In the genomic region with DNA sequence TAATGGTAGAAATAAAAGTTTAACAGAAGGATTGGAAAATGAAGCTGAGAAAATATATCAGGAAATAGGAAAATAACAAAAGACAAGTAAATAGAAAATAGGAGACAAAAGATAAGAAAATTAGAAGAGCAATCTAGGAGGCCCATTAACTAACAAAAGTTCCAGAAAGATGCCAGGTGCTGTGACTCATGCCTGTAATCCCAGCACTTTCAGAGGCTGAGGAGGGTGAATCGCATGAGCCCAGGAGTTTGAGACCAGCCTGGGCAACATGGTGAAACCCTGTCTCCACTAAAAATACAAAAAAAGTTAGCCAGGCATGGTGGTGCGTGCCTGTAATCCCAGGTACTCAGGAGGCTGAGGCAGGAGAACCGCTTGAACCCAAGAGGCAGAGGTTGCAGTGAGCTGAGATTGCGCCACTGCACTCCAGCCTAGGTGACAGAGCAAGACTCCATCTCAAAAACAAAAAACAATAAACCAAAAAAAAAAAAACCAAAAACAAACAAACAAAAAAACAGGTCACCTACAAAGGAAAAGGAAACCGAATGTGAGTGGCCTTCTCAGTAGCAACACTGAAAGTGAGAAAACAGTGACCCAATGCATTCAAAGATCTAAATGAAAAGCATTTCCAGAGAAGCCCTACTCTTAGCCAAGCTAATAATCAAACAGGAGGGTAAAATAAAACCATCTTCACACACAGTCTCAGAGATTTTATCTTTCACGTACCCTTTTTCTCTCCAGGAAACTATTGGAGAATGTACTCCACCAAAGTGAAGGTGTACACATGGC, we compare ENCODE assay signal across 7 cellular contexts. TPM values are rescaled to one million over a fixed set of nuclear protein-coding genes. Genes with fewer than 3 reads are reported as not detected.
A peak's percentile ranks its signal among the peaks of the same experiment; 100 is the strongest.
DNase-seq lines count a peak whose midpoint lies in the region; ATAC-seq and TF ChIP-seq lines count a peak whose summit lies in the region.
"Not testable (repeated sequence)": the region's sequence is repeated elsewhere in the genome, so short reads cannot be mapped to it uniquely, and the experiment has no call there.

No MANE protein-coding gene starts in this region.

- not testable (repeated sequence) for H3K27ac ChIP-seq in GM23338 (ENCODE audit: low read depth)

- not testable (repeated sequence) for H3K4me3 Mint-ChIP-seq in GM23338; T-helper 2 cell treated with Interferon-gamma antibody and Interleukin-4, amounts not matched to agents 5 μg/mL and 100 μg/mL, for 36 hours

- H3K36me3 ChIP-seq in GM23338 (ENCODE audit: insufficient read depth) = not testable (repeated sequence)

- not testable (repeated sequence) for TF ChIP-seq CTCF in GM23338 (conservative IDR thresholded peaks at IDR 0.05; ENCODE audit: low read depth in 2 of 2); fibroblast of mammary gland (conservative IDR thresholded peaks at IDR 0.05; ENCODE audit: control insufficient read depth, insufficient read depth, low read depth, low read length)

- not testable (repeated sequence) for H4K20me1 ChIP-seq in GM23338 (replicated peaks; ENCODE audit: insufficient read depth)

- peaks cover 13% of the 10 kb centered on the region for H3K27me3 Mint-ChIP-seq in GM23338 (ENCODE audit: insufficient read depth, low read depth, poor library complexity)
- H3K27me3 Mint-ChIP-seq in T-helper 2 cell treated with Interferon-gamma antibody and Interleukin-4, amounts not matched to agents 5 μg/mL and 100 μg/mL, for 36 hours (ENCODE audit: low read depth) = not testable (repeated sequence)

- H3K36me3 Mint-ChIP-seq in GM23338 (ENCODE audit: low read depth); T-helper 2 cell treated with Interferon-gamma antibody and Interleukin-4, amounts not matched to agents 5 μg/mL and 100 μg/mL, for 36 hours (ENCODE audit: low read depth): not testable (repeated sequence)

- ATAC-seq in GM18517 (IDR thresholded peaks at IDR 0.05; ENCODE audit: unreplicated experiment) (peak; percentile 60), GM19452 (IDR thresholded peaks at IDR 0.05; ENCODE audit: unreplicated experiment) (peak; percentile 50), HG03064 (IDR thresholded peaks at IDR 0.05; ENCODE audit: low read depth, unreplicated experiment) (peak; percentile 77)
- not testable (repeated sequence) for ATAC-seq in GM23338

- not testable (repeated sequence) for H3K4me3 ChIP-seq in GM23338; fibroblast of mammary gland (ENCODE audit: control insufficient read depth, low read depth, low read length)

- DNase-seq in GM23338 (ENCODE audit: low spot score); T-helper 2 cell treated with Interferon-gamma antibody and Interleukin-4, amounts not matched to agents 5 μg/mL and 100 μg/mL, for 36 hours (ENCODE audit: low spot score): not testable (repeated sequence)
- DNase-seq in HT1080 (ENCODE audit: low read depth) (peak; percentile 43), fibroblast of mammary gland (ENCODE audit: low read depth) (peak; percentile 42)

- H3K9me2 ChIP-seq in GM23338 (ENCODE audit: insufficient read depth) = not testable (repeated sequence)

- not testable (repeated sequence) for H3K4me1 Mint-ChIP-seq in GM23338
- H3K4me1 Mint-ChIP-seq in T-helper 2 cell treated with Interferon-gamma antibody and Interleukin-4, amounts not matched to agents 5 μg/mL and 100 μg/mL, for 36 hours (ENCODE audit: low read depth) = peaks cover 13% of the 10 kb centered on the region

- H3K79me2 ChIP-seq in GM23338 (replicated peaks; ENCODE audit: insufficient read depth) = not testable (repeated sequence)

- not testable (repeated sequence) for H3K4me2 ChIP-seq in GM23338

- H3F3A ChIP-seq in GM23338 (replicated peaks; ENCODE audit: low read depth) = not testable (repeated sequence)

- not testable (repeated sequence) for H3K9me3 Mint-ChIP-seq in GM23338; T-helper 2 cell treated with Interferon-gamma antibody and Interleukin-4, amounts not matched to agents 5 μg/mL and 100 μg/mL, for 36 hours

- H3K4me1 ChIP-seq in GM23338 (ENCODE audit: insufficient read depth) = not testable (repeated sequence)

- H3K27me3 ChIP-seq in GM23338 (ENCODE audit: insufficient read depth) = peaks cover 19% of the 10 kb centered on the region

- H3K27ac Mint-ChIP-seq in GM23338 = not testable (repeated sequence)
- peak overlapping the region; percentile 69 for H3K27ac Mint-ChIP-seq in T-helper 2 cell treated with Interferon-gamma antibody and Interleukin-4, amounts not matched to agents 5 μg/mL and 100 μg/mL, for 36 hours

- peak overlapping the region; percentile 43; the same call in 1 of the 2 replicates for H2AFZ ChIP-seq in GM23338

RNA-seq across cellular contexts. Expression of a gene that starts 5.5 kb away (rescaled TPM):
- 3.8 and 6.5 TPM in 2 replicates for total RNA-seq in GM23338 (2014; rRNA removed; shearing (Covaris generic))
- polyA plus RNA-seq in GM23338 (2016; fragmentation: Nextera tagmentation; extraction: Ambion mirVana) = 1.2 and 2.8 TPM in 2 replicates
- 9.9 and 10.4 TPM in 2 replicates for total RNA-seq in HT1080 (2014; rRNA removed; shearing (Covaris generic))
- 12.3 and 12.8 TPM in 2 replicates for polyA plus RNA-seq in HT1080 (2015; cell fraction: cytosol; rRNA removed)
- polyA plus RNA-seq in HT1080 (2015; cell fraction: nucleus; rRNA removed) = 11.8 and 13.7 TPM in 2 replicates
